In genomic region chr10:30527623-30528426, GRCh38 we compare ENCODE assay signal across 1 cellular context.
TF ChIP-seq lines count a peak whose summit lies in the region.

No MANE protein-coding gene starts in this region.

TF ChIP-seq in GM23338, 12 proteins besides CTCF, POLR2A, EP300 and RAD21 (continued from another document):
- TF ChIP-seq ZNF462 (CRISPR knock-in tag; IDR thresholded peaks at IDR 0.05) (no peak), EZH2 (IDR thresholded peaks at IDR 0.05; ENCODE audit: low read depth, unreplicated experiment) (no peak), NANOG (IDR thresholded peaks at IDR 0.05; ENCODE audit: borderline replicate concordance) (no peak), REST (IDR thresholded peaks at IDR 0.05; ENCODE audit: unreplicated experiment) (no peak), ZNF114 (CRISPR knock-in tag; IDR thresholded peaks at IDR 0.05) (no peak), STAT1 (IDR thresholded peaks at IDR 0.05; ENCODE audit: unreplicated experiment) (no peak), JUNB (IDR thresholded peaks at IDR 0.05; ENCODE audit: unreplicated experiment) (no peak), ETS1 (IDR thresholded peaks at IDR 0.05) (no peak)
